ENCODE assay signal across 33 cellular contexts in genomic region chr11:110990316-110990715, GRCh38.
"Had no signal": no experiment of that assay in that cellular context is flagged by ENCODE, and none has a peak within 500 bp of the region (broad histone marks: within the 10 kb centered on the region; RNA-seq: fewer than 3 reads in every experiment).

No MANE protein-coding gene starts in this region.

- H3K4me1 ChIP-seq: adrenal gland, ascending aorta, foreskin keratinocyte, pancreas, prostate gland, tibial artery had no signal

- DNase-seq: activated CD4-positive, alpha-beta T cell treated with anti-CD3 and anti-CD28 coated beads for 36 hours; activated CD4-positive, CD25-positive, alpha-beta regulatory T cell; activated CD8-positive, alpha-beta memory T cell treated with anti-CD3 and anti-CD28 coated beads, Interleukin-2, amount 10 ng/mL, durations not matched to agents 7 days and 5 days; activated CD8-positive, alpha-beta T cell treated with anti-CD3 and anti-CD28 coated beads, Interleukin-2, amount 10 ng/mL, durations not matched to agents 7 days and 5 days; activated naive CD4-positive, alpha-beta T cell treated with Interleukin-2 at 50 U/mL for 16 hours; activated T-cell treated with anti-CD3 and anti-CD28 coated beads, Interleukin-2, amount 50 U/mL, for 72 hours; caudate nucleus; effector CD8-positive, alpha-beta T cell; esophagus squamous epithelium; foreskin keratinocyte; heart right ventricle; kidney glomerular epithelial cell; naive thymus-derived CD8-positive, alpha-beta T cell; nucleus accumbens; pancreas; stimulated activated CD4-positive, alpha-beta T cell treated with anti-CD3 and anti-CD28 coated beads, Interleukin-1b, Interleukin-23, amount 100 ng/mL, for 48 hours; stimulated activated CD4-positive, alpha-beta T cell treated with anti-CD3 and anti-CD28 coated beads, Interleukin-4, amount 100 ng/mL, for 4 hours; stimulated activated CD8-positive, alpha-beta memory T cell treated with anti-CD3 and anti-CD28 coated beads, Interleukin-4, amount 100 ng/mL, for 48 hours; stimulated activated naive B cell treated with anti-CD40 and anti-IgM and Interleukin-4, amounts not matched to agents 10 μg/mL and 1 μg/mL and 100 μg/mL, for 72 hours; stomach; upper lobe of right lung had no signal

- H3K27ac Mint-ChIP-seq: activated CD4-positive, alpha-beta T cell treated with anti-CD3 and anti-CD28 coated beads for 36 hours; activated CD8-positive, alpha-beta memory T cell treated with anti-CD3 and anti-CD28 coated beads, Interleukin-2, amount 10 ng/mL, durations not matched to agents 7 days and 5 days; activated CD8-positive, alpha-beta T cell treated with anti-CD3 and anti-CD28 coated beads, Interleukin-2, amount 10 ng/mL, durations not matched to agents 7 days and 5 days; activated naive CD8-positive, alpha-beta T cell; activated T-cell treated with anti-CD3 and anti-CD28 coated beads, Interleukin-2, amount 50 U/mL, for 72 hours; naive thymus-derived CD8-positive, alpha-beta T cell; stimulated activated naive B cell treated with anti-CD40 and anti-IgM and Interleukin-4, amounts not matched to agents 10 μg/mL and 1 μg/mL and 100 μg/mL, for 72 hours had no signal

- H3K4me2 ChIP-seq: smooth muscle cell had no signal

- H3K27me3 Mint-ChIP-seq: activated CD8-positive, alpha-beta memory T cell treated with anti-CD3 and anti-CD28 coated beads, Interleukin-2, amount 10 ng/mL, durations not matched to agents 7 days and 5 days; brain; stimulated activated naive B cell treated with anti-CD40 and anti-IgM and Interleukin-4, amounts not matched to agents 10 μg/mL and 1 μg/mL and 100 μg/mL, for 72 hours had no signal

- H3K9me3 Mint-ChIP-seq: activated T-cell treated with anti-CD3 and anti-CD28 coated beads, Interleukin-2, amount 50 U/mL, for 72 hours; brain; naive thymus-derived CD8-positive, alpha-beta T cell; neural crest cell; stimulated activated naive B cell treated with anti-CD40 and anti-IgM and Interleukin-4, amounts not matched to agents 10 μg/mL and 1 μg/mL and 100 μg/mL, for 72 hours had no signal

- ATAC-seq: activated CD4-positive, alpha-beta T cell treated with anti-CD3 and anti-CD28 coated beads for 36 hours; activated CD8-positive, alpha-beta memory T cell treated with anti-CD3 and anti-CD28 coated beads, Interleukin-2, amount 10 ng/mL, durations not matched to agents 7 days and 5 days; activated CD8-positive, alpha-beta T cell treated with anti-CD3 and anti-CD28 coated beads, Interleukin-2, amount 10 ng/mL, durations not matched to agents 7 days and 5 days; activated T-cell treated with anti-CD3 and anti-CD28 coated beads, Interleukin-2, amount 50 U/mL, for 72 hours; foreskin keratinocyte; naive thymus-derived CD8-positive, alpha-beta T cell; stimulated activated naive B cell treated with anti-CD40 and anti-IgM and Interleukin-4, amounts not matched to agents 10 μg/mL and 1 μg/mL and 100 μg/mL, for 72 hours had no signal

- H3K4me3 ChIP-seq: adrenal gland, ascending aorta, esophagus squamous epithelium, heart right ventricle, lung, pancreas, prostate gland, sigmoid colon, smooth muscle cell, stomach, suprapubic skin, tibial artery, upper lobe of right lung had no signal

- H3K36me3 Mint-ChIP-seq: activated CD8-positive, alpha-beta memory T cell treated with anti-CD3 and anti-CD28 coated beads, Interleukin-2, amount 10 ng/mL, durations not matched to agents 7 days and 5 days; activated naive CD8-positive, alpha-beta T cell; brain; naive thymus-derived CD8-positive, alpha-beta T cell; stimulated activated naive B cell treated with anti-CD40 and anti-IgM and Interleukin-4, amounts not matched to agents 10 μg/mL and 1 μg/mL and 100 μg/mL, for 72 hours had no signal

- H3K27ac ChIP-seq: adrenal gland, ascending aorta, epithelial cell of prostate, foreskin keratinocyte, heart right ventricle, pancreas, prostate gland, suprapubic skin, tibial artery, upper lobe of right lung had no signal

- H3K4me1 Mint-ChIP-seq: activated CD4-positive, alpha-beta T cell treated with anti-CD3 and anti-CD28 coated beads for 36 hours; activated CD8-positive, alpha-beta memory T cell treated with anti-CD3 and anti-CD28 coated beads, Interleukin-2, amount 10 ng/mL, durations not matched to agents 7 days and 5 days; naive thymus-derived CD8-positive, alpha-beta T cell; stimulated activated naive B cell treated with anti-CD40 and anti-IgM and Interleukin-4, amounts not matched to agents 10 μg/mL and 1 μg/mL and 100 μg/mL, for 72 hours had no signal

- H3K4me3 Mint-ChIP-seq: activated CD4-positive, alpha-beta T cell treated with anti-CD3 and anti-CD28 coated beads for 36 hours; activated CD8-positive, alpha-beta memory T cell treated with anti-CD3 and anti-CD28 coated beads, Interleukin-2, amount 10 ng/mL, durations not matched to agents 7 days and 5 days; activated CD8-positive, alpha-beta T cell treated with anti-CD3 and anti-CD28 coated beads, Interleukin-2, amount 10 ng/mL, durations not matched to agents 7 days and 5 days; activated naive CD8-positive, alpha-beta T cell; activated T-cell treated with anti-CD3 and anti-CD28 coated beads, Interleukin-2, amount 50 U/mL, for 72 hours; naive thymus-derived CD8-positive, alpha-beta T cell; neural crest cell; stimulated activated naive B cell treated with anti-CD40 and anti-IgM and Interleukin-4, amounts not matched to agents 10 μg/mL and 1 μg/mL and 100 μg/mL, for 72 hours had no signal

- H3K9me3 ChIP-seq: adrenal gland, ascending aorta, esophagus squamous epithelium, heart right ventricle, pancreas, prostate gland, sigmoid colon, stomach, suprapubic skin, tibial artery, upper lobe of right lung had no signal

- H3K36me3 ChIP-seq: adrenal gland, ascending aorta, esophagus squamous epithelium, heart right ventricle, pancreas, prostate gland, sigmoid colon, stomach, suprapubic skin, tibial artery, upper lobe of right lung had no signal

- H3K27me3 ChIP-seq: adrenal gland, ascending aorta, esophagus squamous epithelium, foreskin keratinocyte, heart right ventricle, pancreas, sigmoid colon, stomach, suprapubic skin, tibial artery, upper lobe of right lung had no signal
